1 cellular context compared by ENCODE assay signal in genomic region chr5:177434942-177435738, GRCh38.
TF ChIP-seq lines count a peak whose summit lies in the region.

No MANE protein-coding gene starts in this region.

TF ChIP-seq in HepG2, 621 proteins besides CTCF, POLR2A, EP300 and RAD21 (continued from another document):
- TF ChIP-seq PLSCR1 (CRISPR knock-in tag; IDR thresholded peaks at IDR 0.05; ENCODE audit: borderline replicate concordance) (no peak), ZNF549 (CRISPR knock-in tag; IDR thresholded peaks at IDR 0.05) (no peak), ZNF788 (CRISPR knock-in tag; IDR thresholded peaks at IDR 0.05; ENCODE audit: borderline replicate concordance) (0 out of 2 replicates have a peak, but pooled peaks have one; percentile 25), RFX1 (IDR thresholded peaks at IDR 0.05) (no peak), ZKSCAN5 (CRISPR knock-in tag; IDR thresholded peaks at IDR 0.05) (no peak), STAT5B (CRISPR knock-in tag; IDR thresholded peaks at IDR 0.05) (no peak), ZNF3 (CRISPR knock-in tag; IDR thresholded peaks at IDR 0.05) (no peak), AGO2 (optimal IDR thresholded peaks at IDR 0.05; ENCODE audit: low read depth, low read length) (peak; percentile 77), ZNF577 (CRISPR knock-in tag; IDR thresholded peaks at IDR 0.05; ENCODE audit: borderline replicate concordance, low read depth) (no peak), JUN (CRISPR knock-in tag; IDR thresholded peaks at IDR 0.05) (no peak), ZNF678 (CRISPR knock-in tag; IDR thresholded peaks at IDR 0.05) (no peak), NFYC (CRISPR knock-in tag; IDR thresholded peaks at IDR 0.05) (no peak), ZNF432 (CRISPR knock-in tag; IDR thresholded peaks at IDR 0.05; ENCODE audit: borderline replicate concordance) (no peak), YEATS2 (CRISPR knock-in tag; IDR thresholded peaks at IDR 0.05; ENCODE audit: borderline replicate concordance) (no peak), CEBPG (CRISPR knock-in tag; IDR thresholded peaks at IDR 0.05) (0 out of 2 replicates have a peak, but pooled peaks have one; percentile 13), CREB1 (IDR thresholded peaks at IDR 0.05) (no peak), CREB1 (CRISPR knock-in tag; IDR thresholded peaks at IDR 0.05) (no peak), ZNF567 (CRISPR knock-in tag; IDR thresholded peaks at IDR 0.05; ENCODE audit: borderline replicate concordance) (no peak), SOX5 (CRISPR knock-in tag; IDR thresholded peaks at IDR 0.05; ENCODE audit: borderline replicate concordance) (0 out of 2 replicates have a peak, but pooled peaks have one; percentile 11), MAF1 (CRISPR knock-in tag; IDR thresholded peaks at IDR 0.05; ENCODE audit: borderline replicate concordance) (no peak), ZMAT5 (CRISPR knock-in tag; IDR thresholded peaks at IDR 0.05; ENCODE audit: borderline replicate concordance, low read depth) (no peak), ZNF17 (CRISPR knock-in tag; IDR thresholded peaks at IDR 0.05) (no peak), HNF1B (CRISPR knock-in tag; IDR thresholded peaks at IDR 0.05) (0 out of 2 replicates have a peak, but pooled peaks have one; percentile 33), BRF2 (CRISPR knock-in tag; IDR thresholded peaks at IDR 0.05) (no peak), ZBTB43 (CRISPR knock-in tag; conservative IDR thresholded peaks at IDR 0.05) (no peak), SOX13 (IDR thresholded peaks at IDR 0.05) (no peak), SOX13 (CRISPR knock-in tag; conservative IDR thresholded peaks at IDR 0.05 in 1 of 2, IDR thresholded peaks at IDR 0.05 in 1 of 2) (peak in 1 of 2 experiments; percentile 9; a peak in 1 of 4 replicates), RFX3 (CRISPR knock-in tag; IDR thresholded peaks at IDR 0.05) (no peak), SCMH1 (CRISPR knock-in tag; IDR thresholded peaks at IDR 0.05; ENCODE audit: borderline replicate concordance) (no peak), THYN1 (CRISPR knock-in tag; IDR thresholded peaks at IDR 0.05; ENCODE audit: borderline replicate concordance, low read depth) (no peak), HIC2 (CRISPR knock-in tag; IDR thresholded peaks at IDR 0.05; ENCODE audit: low read depth) (peak; percentile 47; the same call in 1 of the 2 replicates), ZNF660 (CRISPR knock-in tag; IDR thresholded peaks at IDR 0.05; ENCODE audit: borderline replicate concordance, low read depth) (no peak), TRAFD1 (CRISPR knock-in tag; IDR thresholded peaks at IDR 0.05; ENCODE audit: borderline replicate concordance) (no peak), HMGA1 (CRISPR knock-in tag; conservative IDR thresholded peaks at IDR 0.05) (no peak), CC2D1A (CRISPR knock-in tag; IDR thresholded peaks at IDR 0.05) (no peak), NFE2 (CRISPR knock-in tag; IDR thresholded peaks at IDR 0.05) (no peak), ARID4A (CRISPR knock-in tag; IDR thresholded peaks at IDR 0.05; ENCODE audit: borderline replicate concordance) (peak; percentile 60; the same call in 1 of the 2 replicates), ZNF441 (CRISPR knock-in tag; IDR thresholded peaks at IDR 0.05; ENCODE audit: borderline replicate concordance) (no peak), GATA4 (IDR thresholded peaks at IDR 0.05; ENCODE audit: borderline replicate concordance, low read depth) (0 out of 2 replicates have a peak, but pooled peaks have one; percentile 13), MAFF (IDR thresholded peaks at IDR 0.05; ENCODE audit: low read depth, low read length) (no peak), NCOA5 (CRISPR knock-in tag; IDR thresholded peaks at IDR 0.05) (no peak), ZNF580 (CRISPR knock-in tag; IDR thresholded peaks at IDR 0.05; ENCODE audit: borderline replicate concordance, low read depth) (no peak), BRCA1 (CRISPR knock-in tag; IDR thresholded peaks at IDR 0.05) (no peak), ATF6 (CRISPR knock-in tag; conservative IDR thresholded peaks at IDR 0.05) (no peak), KLF16 (CRISPR knock-in tag; IDR thresholded peaks at IDR 0.05) (0 out of 4 replicates have a peak, but pooled peaks of 1 of the 2 experiments have one; percentile 25), ZFX (CRISPR knock-in tag; IDR thresholded peaks at IDR 0.05; ENCODE audit: low read depth) (peak; percentile 53; the same call in 1 of the 2 replicates), ZBTB33 (CRISPR knock-in tag; IDR thresholded peaks at IDR 0.05) (peak; percentile 19; the same call in 1 of the 2 replicates)
